1 cellular context compared by ENCODE assay signal in the genomic region with DNA sequence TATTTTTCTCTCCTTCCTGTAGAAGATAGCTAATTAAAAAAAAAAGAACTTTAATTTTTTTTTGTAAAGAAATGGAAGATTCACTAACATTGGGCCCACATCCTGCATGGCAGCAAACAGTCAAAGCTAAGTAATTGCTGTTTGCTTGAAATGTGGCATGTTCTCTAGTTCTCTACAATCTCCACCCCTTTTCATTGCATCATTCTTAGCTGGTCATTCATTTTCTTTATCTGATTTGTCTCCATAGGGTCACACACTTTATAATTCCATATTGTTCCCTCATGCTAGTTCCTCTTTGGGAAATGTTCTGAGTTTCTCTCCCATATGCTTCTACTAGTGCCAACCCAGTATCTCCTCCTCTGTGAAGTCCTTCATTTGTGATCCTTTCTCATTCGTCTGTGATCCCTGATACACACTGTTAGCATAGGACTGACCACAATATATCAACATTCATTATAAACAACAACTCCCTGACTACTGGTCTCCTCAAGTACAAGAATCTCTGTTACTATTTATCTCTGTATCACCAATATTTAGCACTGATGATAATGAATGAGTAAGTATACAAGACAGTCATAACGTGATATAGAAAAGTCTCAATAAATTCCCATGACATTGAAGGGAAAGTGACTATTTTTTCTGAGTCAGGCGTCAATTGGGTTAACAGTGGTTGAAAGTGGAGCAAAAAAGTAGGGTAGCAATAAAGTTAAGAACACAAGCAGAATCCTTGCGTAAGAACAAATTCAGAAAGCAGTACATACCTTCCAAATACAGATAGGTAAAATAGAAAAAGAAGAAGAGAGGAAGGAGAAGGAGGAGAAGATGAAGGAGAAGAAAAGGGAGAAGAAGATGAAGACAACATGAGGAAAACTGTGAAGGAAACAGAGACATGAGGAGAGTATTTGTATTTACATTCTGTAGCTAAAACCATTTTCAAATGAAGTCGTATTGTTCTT.
TF ChIP-seq lines count a peak whose summit lies in the region.

No MANE protein-coding gene starts in this region.

TF ChIP-seq in K562, 482 proteins besides CTCF, POLR2A, EP300 and RAD21 (continued from another document):
- TF ChIP-seq, protein P1, sequence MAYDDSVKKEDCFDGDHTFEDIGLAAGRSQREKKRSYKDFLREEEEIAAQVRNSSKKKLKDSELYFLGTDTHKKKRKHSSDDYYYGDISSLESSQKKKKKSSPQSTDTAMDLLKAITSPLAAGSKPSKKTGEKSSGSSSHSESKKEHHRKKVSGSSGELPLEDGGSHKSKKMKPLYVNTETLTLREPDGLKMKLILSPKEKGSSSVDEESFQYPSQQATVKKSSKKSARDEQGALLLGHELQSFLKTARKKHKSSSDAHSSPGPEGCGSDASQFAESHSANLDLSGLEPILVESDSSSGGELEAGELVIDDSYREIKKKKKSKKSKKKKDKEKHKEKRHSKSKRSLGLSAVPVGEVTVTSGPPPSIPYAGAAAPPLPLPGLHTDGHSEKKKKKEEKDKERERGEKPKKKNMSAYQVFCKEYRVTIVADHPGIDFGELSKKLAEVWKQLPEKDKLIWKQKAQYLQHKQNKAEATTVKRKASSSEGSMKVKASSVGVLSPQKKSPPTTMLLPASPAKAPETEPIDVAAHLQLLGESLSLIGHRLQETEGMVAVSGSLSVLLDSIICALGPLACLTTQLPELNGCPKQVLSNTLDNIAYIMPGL (CRISPR knock-in tag; IDR thresholded peaks at IDR 0.05), result no peak
- TF ChIP-seq ZNF77 (CRISPR knock-in tag; IDR thresholded peaks at IDR 0.05) (no peak), ZNF695 (CRISPR knock-in tag; IDR thresholded peaks at IDR 0.05) (no peak)
- TF ChIP-seq, protein P2, sequence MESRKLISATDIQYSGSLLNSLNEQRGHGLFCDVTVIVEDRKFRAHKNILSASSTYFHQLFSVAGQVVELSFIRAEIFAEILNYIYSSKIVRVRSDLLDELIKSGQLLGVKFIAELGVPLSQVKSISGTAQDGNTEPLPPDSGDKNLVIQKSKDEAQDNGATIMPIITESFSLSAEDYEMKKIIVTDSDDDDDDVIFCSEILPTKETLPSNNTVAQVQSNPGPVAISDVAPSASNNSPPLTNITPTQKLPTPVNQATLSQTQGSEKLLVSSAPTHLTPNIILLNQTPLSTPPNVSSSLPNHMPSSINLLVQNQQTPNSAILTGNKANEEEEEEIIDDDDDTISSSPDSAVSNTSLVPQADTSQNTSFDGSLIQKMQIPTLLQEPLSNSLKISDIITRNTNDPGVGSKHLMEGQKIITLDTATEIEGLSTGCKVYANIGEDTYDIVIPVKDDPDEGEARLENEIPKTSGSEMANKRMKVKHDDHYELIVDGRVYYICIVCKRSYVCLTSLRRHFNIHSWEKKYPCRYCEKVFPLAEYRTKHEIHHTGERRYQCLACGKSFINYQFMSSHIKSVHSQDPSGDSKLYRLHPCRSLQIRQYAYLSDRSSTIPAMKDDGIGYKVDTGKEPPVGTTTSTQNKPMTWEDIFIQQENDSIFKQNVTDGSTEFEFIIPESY (CRISPR knock-in tag; IDR thresholded peaks at IDR 0.05), result no peak
